24 cellular contexts compared by ENCODE assay signal in the genomic region with DNA sequence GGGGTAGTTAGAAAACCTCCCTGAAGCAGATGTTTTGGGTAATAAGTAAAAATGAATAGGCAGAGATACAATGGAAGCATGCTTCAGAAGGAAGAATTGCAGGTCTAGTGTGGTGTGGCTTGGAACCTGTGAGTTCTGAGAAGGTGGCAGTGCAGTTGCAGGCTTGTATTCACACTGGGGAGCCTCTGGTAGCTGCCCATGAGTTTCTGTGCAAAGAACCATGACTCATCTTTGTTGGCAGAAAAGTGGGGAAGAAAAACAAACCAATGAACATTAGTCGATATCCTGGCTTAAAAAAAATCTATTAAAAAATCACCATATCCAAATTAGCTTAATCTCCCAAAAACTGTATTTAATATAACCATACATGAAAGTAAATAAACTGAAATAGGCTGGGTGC.
DNase-seq lines count a peak whose midpoint lies in the region; ATAC-seq, FAIRE-seq and TF ChIP-seq lines count a peak whose summit lies in the region.
"Had no signal": no experiment of that assay in that cellular context is flagged by ENCODE, and none has a peak within 500 bp of the region (broad histone marks: within the 10 kb centered on the region; RNA-seq: fewer than 3 reads in every experiment).

No MANE protein-coding gene starts in this region.

- POLR2A ChIA-PET in naive thymus-derived CD8-positive, alpha-beta T cell (lab: Charles Lee), result no interaction called here

- H3K9me3 ChIP-seq in astrocyte (ENCODE audit: insufficient read depth, low read depth, low read length), result no peaks in the 10 kb centered on the region
- H3K9me3 ChIP-seq: heart right ventricle, tibial artery had no signal

- TF ChIP-seq POLR2A in GM18505 (IDR thresholded peaks at IDR 0.05; ENCODE audit: borderline replicate concordance, extremely low read depth, insufficient read depth, insufficient read length), result no peak

- H3K27ac ChIP-seq in astrocyte (ENCODE audit: low read depth, low read length), result no peak overlapping the region
- H3K27ac ChIP-seq: heart right ventricle, tibial artery had no signal

- peaks cover 3% of the 10 kb centered on the region for H3K4me1 ChIP-seq in astrocyte (ENCODE audit: insufficient read depth, low read length)
- H3K4me1 ChIP-seq: heart right ventricle had no signal

- no peak for ATAC-seq in naive thymus-derived CD8-positive, alpha-beta T cell
- no peak for ATAC-seq in GM18505 (IDR thresholded peaks at IDR 0.05; ENCODE audit: unreplicated experiment)
- ATAC-seq: HCT116; heart right ventricle; left colon; stimulated activated naive CD8-positive, alpha-beta T cell treated with anti-CD3 and anti-CD28 coated beads, Interleukin-15, amount 100 ng/mL, for 72 hours had no signal

- no peaks in the 10 kb centered on the region for H3K27me3 ChIP-seq in astrocyte (ENCODE audit: insufficient read depth, low read length)
- H3K27me3 ChIP-seq: heart right ventricle, tibial artery had no signal

- no peaks in the 10 kb centered on the region for H3K79me2 ChIP-seq in astrocyte (ENCODE audit: insufficient read depth, low read length)

- peak; percentile 27 for DNase-seq in HS-27A (ENCODE audit: low read depth)
- DNase-seq in astrocyte (ENCODE audit: low read depth), result peak; percentile 39
- DNase-seq in fibroblast of mammary gland (ENCODE audit: low read depth), result peak; percentile 34
- no peak for DNase-seq in naive thymus-derived CD8-positive, alpha-beta T cell
- no peak for DNase-seq in SIG-M5 (lab: John Stamatoyannopoulos, UW)
- DNase-seq in NCI-H128 (lab: John Stamatoyannopoulos, UW; ENCODE audit: unreplicated experiment), result no peak
- DNase-seq: activated CD4-positive, alpha-beta memory T cell treated with anti-CD3 and anti-CD28 coated beads for 36 hours; DMS53; heart right ventricle; left colon; mesendoderm; MM.1S; naive B cell; NCI-H1417 treated with DMSO at 0.1 percent for 48 hours; NCI-H510A; NK-92 treated with Interleukin-12 subunit alpha and Interleukin-12 subunit beta, amount 100 ng/mL, for 24 hours; occipital lobe; stimulated activated naive CD8-positive, alpha-beta T cell treated with anti-CD3 and anti-CD28 coated beads, Interleukin-15, amount 100 ng/mL, for 72 hours; T-helper 1 cell; tibial artery had no signal

- H3K4me3 ChIP-seq in astrocyte (ENCODE audit: insufficient read depth, low read depth, low read length), result no peak overlapping the region
- no peak overlapping the region for H3K4me3 ChIP-seq in fibroblast of mammary gland (ENCODE audit: control insufficient read depth, low read depth, low read length)
- H3K4me3 ChIP-seq: heart right ventricle, tibial artery had no signal

- no peak overlapping the region for H3K4me2 ChIP-seq in astrocyte (ENCODE audit: low read length)

- H3K4me3 Mint-ChIP-seq in astrocyte (ENCODE audit: unreplicated experiment), result no peak overlapping the region
- no peak overlapping the region for H3K4me3 Mint-ChIP-seq in naive thymus-derived CD8-positive, alpha-beta T cell
- H3K4me3 Mint-ChIP-seq: activated CD4-positive, alpha-beta memory T cell treated with anti-CD3 and anti-CD28 coated beads for 36 hours; B cell; dendritic cell treated with granulocyte-macrophage colony-stimulating factor and Interleukin-4, amounts not matched to agents 40 ng/mL and 50 ng/mL, for 4 days; naive B cell; stimulated activated naive CD8-positive, alpha-beta T cell treated with anti-CD3 and anti-CD28 coated beads, Interleukin-15, amount 100 ng/mL, for 72 hours had no signal

- H3K36me3 ChIP-seq in astrocyte (ENCODE audit: insufficient read depth, low read length), result no peaks in the 10 kb centered on the region
- H3K36me3 ChIP-seq: heart right ventricle, tibial artery had no signal

- FAIRE-seq in astrocyte (lab: Jason Lieb, UNC), result peak; percentile 58

- no peaks in the 10 kb centered on the region for H3K27me3 Mint-ChIP-seq in astrocyte (ENCODE audit: low read depth, unreplicated experiment)
- H3K27me3 Mint-ChIP-seq in naive thymus-derived CD8-positive, alpha-beta T cell, result peaks cover 0 to 3% (median 0%) of the 10 kb centered on the region in 5 donors
- H3K27me3 Mint-ChIP-seq: activated CD4-positive, alpha-beta memory T cell treated with anti-CD3 and anti-CD28 coated beads for 36 hours; B cell; dendritic cell treated with granulocyte-macrophage colony-stimulating factor and Interleukin-4, amounts not matched to agents 40 ng/mL and 50 ng/mL, for 4 days; stimulated activated naive CD8-positive, alpha-beta T cell treated with anti-CD3 and anti-CD28 coated beads, Interleukin-15, amount 100 ng/mL, for 72 hours had no signal

- H3K9ac ChIP-seq in astrocyte (ENCODE audit: low read length), result no peak overlapping the region

- no peaks in the 10 kb centered on the region for H3K36me3 Mint-ChIP-seq in astrocyte (ENCODE audit: low read depth, unreplicated experiment)
- H3K36me3 Mint-ChIP-seq in naive thymus-derived CD8-positive, alpha-beta T cell, result no peaks in the 10 kb centered on the region
- H3K36me3 Mint-ChIP-seq: activated CD4-positive, alpha-beta memory T cell treated with anti-CD3 and anti-CD28 coated beads for 36 hours; naive B cell had no signal

- H4K20me1 ChIP-seq in astrocyte (ENCODE audit: insufficient read depth, low read length), result no peaks in the 10 kb centered on the region

- H3K27ac Mint-ChIP-seq in astrocyte (ENCODE audit: unreplicated experiment), result peak overlapping the region; percentile 68
- no peak overlapping the region for H3K27ac Mint-ChIP-seq in naive thymus-derived CD8-positive, alpha-beta T cell
- H3K27ac Mint-ChIP-seq: activated CD4-positive, alpha-beta memory T cell treated with anti-CD3 and anti-CD28 coated beads for 36 hours; B cell; dendritic cell treated with granulocyte-macrophage colony-stimulating factor and Interleukin-4, amounts not matched to agents 40 ng/mL and 50 ng/mL, for 4 days; naive B cell; stimulated activated naive CD8-positive, alpha-beta T cell treated with anti-CD3 and anti-CD28 coated beads, Interleukin-15, amount 100 ng/mL, for 72 hours had no signal

- H2AFZ ChIP-seq in astrocyte (ENCODE audit: low read depth, low read length), result no peak overlapping the region

- peaks cover 15% of the 10 kb centered on the region for H3K4me1 Mint-ChIP-seq in astrocyte (ENCODE audit: low read depth, unreplicated experiment)
- no peaks in the 10 kb centered on the region for H3K4me1 Mint-ChIP-seq in naive thymus-derived CD8-positive, alpha-beta T cell
- H3K4me1 Mint-ChIP-seq: B cell; naive B cell; stimulated activated naive CD8-positive, alpha-beta T cell treated with anti-CD3 and anti-CD28 coated beads, Interleukin-15, amount 100 ng/mL, for 72 hours had no signal

- TF ChIP-seq CTCF in astrocyte (IDR thresholded peaks at IDR 0.05; ENCODE audit: insufficient read depth, low read depth, low read length), result no peak
- TF ChIP-seq CTCF in fibroblast of mammary gland (conservative IDR thresholded peaks at IDR 0.05; ENCODE audit: control insufficient read depth, insufficient read depth, low read depth, low read length), result no peak

- no peaks in the 10 kb centered on the region for H3K9me3 Mint-ChIP-seq in astrocyte (ENCODE audit: unreplicated experiment)
- peaks cover 0 to 4% (median 0%) of the 10 kb centered on the region in 9 donors for H3K9me3 Mint-ChIP-seq in naive thymus-derived CD8-positive, alpha-beta T cell

Comparison
In these comparisons a context has a peak if more than half of its experiments do, and no peak if none do; other contexts are left out.
1. DNase-seq: peak in HS-27A (single experiment), astrocyte (single experiment) and fibroblast of mammary gland (single experiment); none in naive thymus-derived CD8-positive, alpha-beta T cell (0 of 10), SIG-M5 (single experiment) and NCI-H128 (single experiment).